Comparison of ENCODE assay signal across 1 cellular context in the genomic region with DNA sequence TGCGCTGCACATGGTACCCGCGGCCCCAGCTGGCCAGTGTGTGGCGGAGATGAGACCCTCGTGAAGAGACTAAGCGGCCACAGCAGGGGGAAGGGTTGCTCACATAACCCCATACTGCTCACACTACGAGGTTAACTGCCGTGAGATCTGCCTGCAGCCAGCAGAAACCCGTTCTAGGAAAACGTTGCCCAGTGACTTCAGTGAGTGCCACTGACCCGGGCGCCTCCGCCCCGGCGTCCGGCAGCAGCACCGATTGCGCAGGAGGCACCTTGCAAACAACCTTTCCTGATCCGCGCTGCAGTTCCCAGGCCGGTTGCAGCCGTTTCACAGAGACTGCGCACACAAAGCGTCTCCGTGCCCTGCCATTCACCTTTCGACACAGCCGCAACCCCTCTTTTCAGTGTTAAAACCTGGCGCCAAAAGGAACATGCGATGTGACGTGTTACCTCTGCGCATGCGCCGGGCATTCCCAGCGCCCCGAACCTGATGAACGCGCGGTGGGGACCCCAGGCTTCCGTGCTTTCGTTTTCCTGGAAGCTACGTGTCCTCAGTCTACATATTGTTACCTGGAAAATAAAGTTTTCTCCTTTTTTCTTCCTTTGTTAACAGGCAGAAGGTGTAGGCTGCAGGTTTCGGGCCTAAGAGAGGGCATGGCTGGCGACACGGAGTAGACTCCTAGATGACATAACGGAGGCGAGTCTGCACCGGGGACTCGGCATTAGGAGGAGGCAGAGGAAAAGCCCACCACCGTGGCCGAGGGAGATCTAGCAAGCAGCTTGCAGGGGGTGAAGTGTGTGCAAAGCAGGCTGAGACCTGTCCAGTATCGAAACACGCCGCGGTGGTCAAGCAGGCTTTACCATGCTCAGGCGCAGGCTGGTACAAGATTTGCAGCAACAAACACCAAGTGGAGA.
TF ChIP-seq lines count a peak whose summit lies in the region.

No MANE protein-coding gene starts in this region.

TF ChIP-seq in HepG2, 621 proteins besides CTCF, POLR2A, EP300 and RAD21 (continued from another document and continues in another):
- TF ChIP-seq, protein P1, sequence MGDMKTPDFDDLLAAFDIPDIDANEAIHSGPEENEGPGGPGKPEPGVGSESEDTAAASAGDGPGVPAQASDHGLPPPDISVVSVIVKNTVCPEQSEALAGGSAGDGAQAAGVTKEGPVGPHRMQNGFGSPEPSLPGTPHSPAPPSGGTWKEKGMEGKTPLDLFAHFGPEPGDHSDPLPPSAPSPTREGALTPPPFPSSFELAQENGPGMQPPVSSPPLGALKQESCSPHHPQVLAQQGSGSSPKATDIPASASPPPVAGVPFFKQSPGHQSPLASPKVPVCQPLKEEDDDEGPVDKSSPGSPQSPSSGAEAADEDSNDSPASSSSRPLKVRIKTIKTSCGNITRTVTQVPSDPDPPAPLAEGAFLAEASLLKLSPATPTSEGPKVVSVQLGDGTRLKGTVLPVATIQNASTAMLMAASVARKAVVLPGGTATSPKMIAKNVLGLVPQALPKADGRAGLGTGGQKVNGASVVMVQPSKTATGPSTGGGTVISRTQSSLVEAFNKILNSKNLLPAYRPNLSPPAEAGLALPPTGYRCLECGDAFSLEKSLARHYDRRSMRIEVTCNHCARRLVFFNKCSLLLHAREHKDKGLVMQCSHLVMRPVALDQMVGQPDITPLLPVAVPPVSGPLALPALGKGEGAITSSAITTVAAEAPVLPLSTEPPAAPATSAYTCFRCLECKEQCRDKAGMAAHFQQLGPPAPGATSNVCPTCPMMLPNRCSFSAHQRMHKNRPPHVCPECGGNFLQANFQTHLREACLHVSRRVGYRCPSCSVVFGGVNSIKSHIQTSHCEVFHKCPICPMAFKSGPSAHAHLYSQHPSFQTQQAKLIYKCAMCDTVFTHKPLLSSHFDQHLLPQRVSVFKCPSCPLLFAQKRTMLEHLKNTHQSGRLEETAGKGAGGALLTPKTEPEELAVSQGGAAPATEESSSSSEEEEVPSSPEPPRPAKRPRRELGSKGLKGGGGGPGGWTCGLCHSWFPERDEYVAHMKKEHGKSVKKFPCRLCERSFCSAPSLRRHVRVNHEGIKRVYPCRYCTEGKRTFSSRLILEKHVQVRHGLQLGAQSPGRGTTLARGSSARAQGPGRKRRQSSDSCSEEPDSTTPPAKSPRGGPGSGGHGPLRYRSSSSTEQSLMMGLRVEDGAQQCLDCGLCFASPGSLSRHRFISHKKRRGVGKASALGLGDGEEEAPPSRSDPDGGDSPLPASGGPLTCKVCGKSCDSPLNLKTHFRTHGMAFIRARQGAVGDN (CRISPR knock-in tag; IDR thresholded peaks at IDR 0.05), result peak; percentile 98
- TF ChIP-seq WIZ (CRISPR knock-in tag; IDR thresholded peaks at IDR 0.05) (no peak), ZNF350 (CRISPR knock-in tag; IDR thresholded peaks at IDR 0.05; ENCODE audit: borderline replicate concordance, low read depth) (peak; percentile 71), ZNF557 (CRISPR knock-in tag; IDR thresholded peaks at IDR 0.05) (peak; percentile 87; the same call in 1 of the 2 replicates), TEF (CRISPR knock-in tag; IDR thresholded peaks at IDR 0.05) (peak; percentile 54; the same call in 1 of the 2 replicates), RERE (CRISPR knock-in tag; IDR thresholded peaks at IDR 0.05; ENCODE audit: low read depth) (no peak), ZBTB38 (CRISPR knock-in tag; IDR thresholded peaks at IDR 0.05) (no peak; the same call in 1 of the 2 replicates), HNRNPK (IDR thresholded peaks at IDR 0.05; ENCODE audit: low read depth, low read length, poor library complexity, severe bottlenecking) (no peak), ZMYM2 (CRISPR knock-in tag; IDR thresholded peaks at IDR 0.05) (peak; percentile 49; the same call in 1 of the 2 replicates), EED (CRISPR knock-in tag; IDR thresholded peaks at IDR 0.05) (no peak; the same call in 1 of the 2 replicates), ZHX2 (IDR thresholded peaks at IDR 0.05; ENCODE audit: low read depth) (no peak), ZHX2 (CRISPR knock-in tag; IDR thresholded peaks at IDR 0.05; ENCODE audit: borderline replicate concordance) (0 out of 2 replicates have a peak, but pooled peaks have one; percentile 47), NFE2 (CRISPR knock-in tag; IDR thresholded peaks at IDR 0.05) (no peak), ZNF10 (CRISPR knock-in tag; IDR thresholded peaks at IDR 0.05; ENCODE audit: borderline replicate concordance, low read depth) (no peak; the same call in 1 of the 2 replicates), HOXA5 (CRISPR knock-in tag; IDR thresholded peaks at IDR 0.05) (peak; percentile 18; the same call in 1 of the 2 replicates), SNAPC5 (CRISPR knock-in tag; IDR thresholded peaks at IDR 0.05; ENCODE audit: borderline replicate concordance) (no peak; the same call in 1 of the 2 replicates), MAFG (CRISPR knock-in tag; IDR thresholded peaks at IDR 0.05) (no peak)
- TF ChIP-seq, protein P2, sequence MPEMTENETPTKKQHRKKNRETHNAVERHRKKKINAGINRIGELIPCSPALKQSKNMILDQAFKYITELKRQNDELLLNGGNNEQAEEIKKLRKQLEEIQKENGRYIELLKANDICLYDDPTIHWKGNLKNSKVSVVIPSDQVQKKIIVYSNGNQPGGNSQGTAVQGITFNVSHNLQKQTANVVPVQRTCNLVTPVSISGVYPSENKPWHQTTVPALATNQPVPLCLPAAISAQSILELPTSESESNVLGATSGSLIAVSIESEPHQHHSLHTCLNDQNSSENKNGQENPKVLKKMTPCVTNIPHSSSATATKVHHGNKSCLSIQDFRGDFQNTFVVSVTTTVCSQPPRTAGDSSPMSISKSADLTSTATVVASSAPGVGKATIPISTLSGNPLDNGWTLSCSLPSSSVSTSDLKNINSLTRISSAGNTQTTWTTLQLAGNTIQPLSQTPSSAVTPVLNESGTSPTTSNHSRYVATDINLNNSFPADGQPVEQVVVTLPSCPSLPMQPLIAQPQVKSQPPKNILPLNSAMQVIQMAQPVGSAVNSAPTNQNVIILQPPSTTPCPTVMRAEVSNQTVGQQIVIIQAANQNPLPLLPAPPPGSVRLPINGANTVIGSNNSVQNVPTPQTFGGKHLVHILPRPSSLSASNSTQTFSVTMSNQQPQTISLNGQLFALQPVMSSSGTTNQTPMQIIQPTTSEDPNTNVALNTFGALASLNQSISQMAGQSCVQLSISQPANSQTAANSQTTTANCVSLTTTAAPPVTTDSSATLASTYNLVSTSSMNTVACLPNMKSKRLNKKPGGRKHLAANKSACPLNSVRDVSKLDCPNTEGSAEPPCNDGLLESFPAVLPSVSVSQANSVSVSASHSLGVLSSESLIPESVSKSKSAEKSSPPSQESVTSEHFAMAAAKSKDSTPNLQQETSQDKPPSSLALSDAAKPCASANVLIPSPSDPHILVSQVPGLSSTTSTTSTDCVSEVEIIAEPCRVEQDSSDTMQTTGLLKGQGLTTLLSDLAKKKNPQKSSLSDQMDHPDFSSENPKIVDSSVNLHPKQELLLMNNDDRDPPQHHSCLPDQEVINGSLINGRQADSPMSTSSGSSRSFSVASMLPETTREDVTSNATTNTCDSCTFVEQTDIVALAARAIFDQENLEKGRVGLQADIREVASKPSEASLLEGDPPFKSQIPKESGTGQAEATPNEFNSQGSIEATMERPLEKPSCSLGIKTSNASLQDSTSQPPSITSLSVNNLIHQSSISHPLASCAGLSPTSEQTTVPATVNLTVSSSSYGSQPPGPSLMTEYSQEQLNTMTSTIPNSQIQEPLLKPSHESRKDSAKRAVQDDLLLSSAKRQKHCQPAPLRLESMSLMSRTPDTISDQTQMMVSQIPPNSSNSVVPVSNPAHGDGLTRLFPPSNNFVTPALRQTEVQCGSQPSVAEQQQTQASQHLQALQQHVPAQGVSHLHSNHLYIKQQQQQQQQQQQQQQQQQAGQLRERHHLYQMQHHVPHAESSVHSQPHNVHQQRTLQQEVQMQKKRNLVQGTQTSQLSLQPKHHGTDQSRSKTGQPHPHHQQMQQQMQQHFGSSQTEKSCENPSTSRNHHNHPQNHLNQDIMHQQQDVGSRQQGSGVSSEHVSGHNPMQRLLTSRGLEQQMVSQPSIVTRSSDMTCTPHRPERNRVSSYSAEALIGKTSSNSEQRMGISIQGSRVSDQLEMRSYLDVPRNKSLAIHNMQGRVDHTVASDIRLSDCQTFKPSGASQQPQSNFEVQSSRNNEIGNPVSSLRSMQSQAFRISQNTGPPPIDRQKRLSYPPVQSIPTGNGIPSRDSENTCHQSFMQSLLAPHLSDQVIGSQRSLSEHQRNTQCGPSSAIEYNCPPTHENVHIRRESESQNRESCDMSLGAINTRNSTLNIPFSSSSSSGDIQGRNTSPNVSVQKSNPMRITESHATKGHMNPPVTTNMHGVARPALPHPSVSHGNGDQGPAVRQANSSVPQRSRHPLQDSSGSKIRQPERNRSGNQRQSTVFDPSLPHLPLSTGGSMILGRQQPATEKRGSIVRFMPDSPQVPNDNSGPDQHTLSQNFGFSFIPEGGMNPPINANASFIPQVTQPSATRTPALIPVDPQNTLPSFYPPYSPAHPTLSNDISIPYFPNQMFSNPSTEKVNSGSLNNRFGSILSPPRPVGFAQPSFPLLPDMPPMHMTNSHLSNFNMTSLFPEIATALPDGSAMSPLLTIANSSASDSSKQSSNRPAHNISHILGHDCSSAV (CRISPR knock-in tag; IDR thresholded peaks at IDR 0.05; ENCODE audit: borderline replicate concordance), result no peak
